13 cellular contexts compared by ENCODE assay signal in the genomic region with DNA sequence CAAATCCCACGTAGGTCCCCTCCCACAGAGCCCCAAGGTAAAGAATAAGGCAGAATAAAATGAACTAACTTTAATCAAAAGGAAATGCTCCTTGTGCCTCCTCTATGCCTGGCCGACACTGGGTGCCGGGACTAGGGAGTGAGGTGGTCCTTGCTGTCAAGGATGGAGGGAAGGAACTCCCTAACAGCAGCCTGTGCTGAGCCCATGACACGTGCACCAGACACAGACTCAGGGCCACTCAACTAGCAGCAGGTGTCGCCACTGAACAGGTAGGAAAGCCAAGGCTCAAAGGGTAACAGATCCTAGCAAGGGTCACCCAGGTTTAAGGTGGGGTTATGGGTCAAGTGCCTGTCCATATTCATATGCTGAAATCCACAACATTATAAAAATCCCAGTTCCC. TPM values are rescaled to one million over a fixed set of nuclear protein-coding genes. Genes with fewer than 3 reads are reported as not detected.
DNase-seq lines count a peak whose midpoint lies in the region; ATAC-seq and TF ChIP-seq lines count a peak whose summit lies in the region.
"Had no signal": no experiment of that assay in that cellular context is flagged by ENCODE, and none has a peak within 500 bp of the region (broad histone marks: within the 10 kb centered on the region; RNA-seq: fewer than 3 reads in every experiment).

No MANE protein-coding gene starts in this region.

- H3K9me2 ChIP-seq in GM23338 (ENCODE audit: insufficient read depth), result no peaks in the 10 kb centered on the region; the same call in 1 of the 2 replicates

- H3K9ac ChIP-seq in OCI-LY3 (ENCODE audit: low read length), result no peak overlapping the region

- no peak overlapping the region for H3K27ac Mint-ChIP-seq in GM23338
- H3K27ac Mint-ChIP-seq: CD14-positive monocyte had no signal

- no peaks in the 10 kb centered on the region for H3K4me1 Mint-ChIP-seq in GM23338
- H3K4me1 Mint-ChIP-seq: CD14-positive monocyte had no signal

- H3K36me3 ChIP-seq in GM23338 (ENCODE audit: insufficient read depth), result no peaks in the 10 kb centered on the region
- no peaks in the 10 kb centered on the region for H3K36me3 ChIP-seq in OCI-LY3 (replicated peaks; ENCODE audit: low read depth, low read length)

- H3K27me3 ChIP-seq in GM23338 (ENCODE audit: insufficient read depth) (no peaks in the 10 kb centered on the region; the same call in 1 of the 2 replicates), OCI-LY3 (ENCODE audit: low read depth, low read length) (peaks cover 40% of the 10 kb centered on the region), dorsolateral prefrontal cortex (peaks cover 0 to 19% (median 0%) of the 10 kb centered on the region in 45 donors)

- H4K20me1 ChIP-seq in GM23338 (replicated peaks; ENCODE audit: insufficient read depth) (no peaks in the 10 kb centered on the region; the same call in 1 of the 2 replicates), OCI-LY3 (ENCODE audit: insufficient read depth, low read length) (no peaks in the 10 kb centered on the region)

- H3K79me2 ChIP-seq in GM23338 (replicated peaks; ENCODE audit: insufficient read depth) (no peaks in the 10 kb centered on the region), OCI-LY3 (ENCODE audit: low read length) (no peaks in the 10 kb centered on the region)

- H3F3A ChIP-seq in GM23338 (replicated peaks; ENCODE audit: low read depth), result no peaks in the 10 kb centered on the region

- peak; percentile 67 for ATAC-seq in GM23338

- H3K36me3 Mint-ChIP-seq in GM23338 (ENCODE audit: low read depth), result no peaks in the 10 kb centered on the region
- H3K36me3 Mint-ChIP-seq: CD14-positive monocyte had no signal

- H3K4me3 ChIP-seq in GM12864 (ENCODE audit: low read depth, low read length) (no peak overlapping the region), GM23338 (no peak overlapping the region), OCI-LY3 (ENCODE audit: low read length) (no peak overlapping the region), dorsolateral prefrontal cortex (no peak overlapping the region)

- H2AFZ ChIP-seq in GM23338 (no peak overlapping the region), OCI-LY3 (ENCODE audit: low read depth, low read length) (no peak overlapping the region)

- peaks cover 5% of the 10 kb centered on the region for H3K27me3 Mint-ChIP-seq in GM23338 (ENCODE audit: insufficient read depth, low read depth, poor library complexity)

- H3K27ac ChIP-seq in GM23338 (ENCODE audit: low read depth) (no peak overlapping the region), OCI-LY3 (ENCODE audit: low read length) (no peak overlapping the region), dorsolateral prefrontal cortex (no peak overlapping the region)

- H3K4me1 ChIP-seq in GM23338 (ENCODE audit: insufficient read depth) (no peaks in the 10 kb centered on the region; the same call in 1 of the 2 replicates), OCI-LY3 (ENCODE audit: low read length) (no peaks in the 10 kb centered on the region)
- H3K4me1 ChIP-seq: Caco-2 had no signal

- H3K4me3 Mint-ChIP-seq in GM23338, result no peak overlapping the region
- H3K4me3 Mint-ChIP-seq: CD14-positive monocyte had no signal

- intact Hi-C loops in dorsolateral prefrontal cortex (cut with DNase I), result no loop called here

- no peaks in the 10 kb centered on the region for H3K9me3 ChIP-seq in OCI-LY3 (ENCODE audit: insufficient read depth, low read length)
- H3K9me3 ChIP-seq: Caco-2 had no signal

- no peak overlapping the region for H3K4me2 ChIP-seq in GM23338
- no peak overlapping the region for H3K4me2 ChIP-seq in OCI-LY3 (ENCODE audit: low read length)

- no peak for DNase-seq in GM12864 (ENCODE audit: low read depth)
- DNase-seq in GM23338 (ENCODE audit: low spot score), result peak; percentile 34
- peak; percentile 40 for DNase-seq in islet precursor cell
- no peak for DNase-seq in dorsolateral prefrontal cortex
- no peak for DNase-seq in activated CD4-positive, alpha-beta T cell treated with anti-CD3 and anti-CD28 coated beads, Interleukin-2, amount 50 U/mL, for 48 hours
- no peak for DNase-seq in CD1c-positive myeloid dendritic cell (ENCODE audit: extremely low spot score)
- DNase-seq: Caco-2, IMR-90, NCI-H1092, NCI-H1694, SIG-M5 had no signal

- H3K9me3 Mint-ChIP-seq in GM23338, result no peaks in the 10 kb centered on the region
- H3K9me3 Mint-ChIP-seq: CD14-positive monocyte had no signal

- TF ChIP-seq CTCF in GM12864 (IDR thresholded peaks at IDR 0.05; ENCODE audit: low read depth, low read length, missing control alignments), result peak; percentile 39
- TF ChIP-seq CTCF in GM23338 (conservative IDR thresholded peaks at IDR 0.05; ENCODE audit: low read depth in 2 of 2), result peak; percentile 30 to 63; a peak in 3 of 4 replicates
- peak; percentile 44 for TF ChIP-seq CTCF in OCI-LY3 (IDR thresholded peaks at IDR 0.05; ENCODE audit: low read depth, low read length)
- TF ChIP-seq CTCF in dorsolateral prefrontal cortex (IDR thresholded peaks at IDR 0.05 in 54 of 56, conservative IDR thresholded peaks at IDR 0.05 in 2 of 56; ENCODE audit: low read depth in 1 of 56, partially characterized antibody in 56 of 56), result no peak

TF ChIP-seq in GM23338, 12 proteins besides CTCF, POLR2A, EP300 and RAD21 (continues in another document):
- TF ChIP-seq, protein P1, sequence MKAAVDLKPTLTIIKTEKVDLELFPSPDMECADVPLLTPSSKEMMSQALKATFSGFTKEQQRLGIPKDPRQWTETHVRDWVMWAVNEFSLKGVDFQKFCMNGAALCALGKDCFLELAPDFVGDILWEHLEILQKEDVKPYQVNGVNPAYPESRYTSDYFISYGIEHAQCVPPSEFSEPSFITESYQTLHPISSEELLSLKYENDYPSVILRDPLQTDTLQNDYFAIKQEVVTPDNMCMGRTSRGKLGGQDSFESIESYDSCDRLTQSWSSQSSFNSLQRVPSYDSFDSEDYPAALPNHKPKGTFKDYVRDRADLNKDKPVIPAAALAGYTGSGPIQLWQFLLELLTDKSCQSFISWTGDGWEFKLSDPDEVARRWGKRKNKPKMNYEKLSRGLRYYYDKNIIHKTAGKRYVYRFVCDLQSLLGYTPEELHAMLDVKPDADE (IDR thresholded peaks at IDR 0.05), result no peak
- TF ChIP-seq POLR2AphosphoS5 (IDR thresholded peaks at IDR 0.05; ENCODE audit: low read depth) (no peak), NANOG (IDR thresholded peaks at IDR 0.05; ENCODE audit: borderline replicate concordance) (no peak), CREB1 (CRISPR knock-in tag; IDR thresholded peaks at IDR 0.05; ENCODE audit: low read depth) (no peak), JUNB (IDR thresholded peaks at IDR 0.05; ENCODE audit: unreplicated experiment) (no peak)

RNA-seq across cellular contexts. Expression of a gene that starts 29.2 kb away (rescaled TPM):
- total RNA-seq in GM23338 (2014; rRNA removed; shearing (Covaris generic)), result not detected in 2 replicates
- polyA plus RNA-seq in GM23338 (2016; fragmentation: Nextera tagmentation; extraction: Ambion mirVana), result 0.40 and 0.61 TPM in 2 replicates
- total RNA-seq in dorsolateral prefrontal cortex, result 10 to 100 TPM in 28 of 120 experiments, 1 to 10 TPM in 92; 1.9 to 28.3 (median 6.8) TPM
- polyA plus RNA-seq: CD14-positive monocyte had no signal

Comparison
In these comparisons a context has a peak if more than half of its experiments do, and no peak if none do; other contexts are left out.
1. DNase-seq: peak in GM23338 (single experiment) and islet precursor cell (single experiment); none in GM12864 (single experiment), dorsolateral prefrontal cortex (0 of 10), activated CD4-positive, alpha-beta T cell treated with anti-CD3 and anti-CD28 coated beads, Interleukin-2, amount 50 U/mL, for 48 hours (0 of 2) and CD1c-positive myeloid dendritic cell (single experiment).
2. CTCF ChIP-seq: peak in GM12864 (single experiment), GM23338 (2 of 2) and OCI-LY3 (single experiment); none in dorsolateral prefrontal cortex (0 of 56).